In the genomic region with DNA sequence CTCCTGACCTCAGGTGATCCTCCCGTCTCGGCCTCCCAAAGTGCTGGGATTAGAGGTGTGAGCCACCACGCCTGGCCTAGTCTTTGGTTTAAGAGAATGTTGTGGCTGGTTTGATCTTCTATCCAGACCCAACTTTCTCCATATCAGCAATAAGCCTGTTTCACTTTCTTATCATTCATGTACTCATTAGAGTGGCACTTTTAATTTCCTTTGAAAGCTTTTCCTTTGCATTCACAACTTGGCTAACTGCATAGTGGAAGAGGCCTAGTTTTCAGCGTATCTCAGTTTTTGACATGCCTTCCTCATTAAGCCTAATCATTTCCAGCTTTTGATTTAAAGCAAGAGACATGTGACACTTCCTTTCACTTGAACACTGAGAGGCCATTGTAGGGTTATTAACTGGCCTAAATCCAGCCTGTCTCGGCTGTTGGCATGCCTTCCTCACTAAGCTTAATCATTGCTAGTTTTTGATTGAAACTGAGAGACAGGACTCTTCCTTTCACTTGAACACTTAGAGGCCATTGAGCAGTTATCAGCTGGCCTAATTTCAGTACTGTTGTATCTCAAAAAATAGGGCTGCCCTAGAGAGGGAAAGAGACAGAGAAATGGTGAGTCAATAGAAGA, we compare ENCODE assay signal across 1 cellular context.
TF ChIP-seq lines count a peak whose summit lies in the region.

No MANE protein-coding gene starts in this region.

TF ChIP-seq in endothelial cell of umbilical vein, 7 proteins besides CTCF, POLR2A, EP300 and RAD21:
- TF ChIP-seq POLR2AphosphoS5 (IDR thresholded peaks at IDR 0.05; ENCODE audit: insufficient read depth, low read depth, low read length) (no peak), MYC (IDR thresholded peaks at IDR 0.05; ENCODE audit: low read depth, low read length) (no peak), EZH2 (IDR thresholded peaks at IDR 0.05; ENCODE audit: borderline replicate concordance, low read depth, low read length, severe bottlenecking) (no peak), JUN (IDR thresholded peaks at IDR 0.05; ENCODE audit: borderline replicate concordance, insufficient read depth, insufficient read length, low read depth) (no peak), FOS (IDR thresholded peaks at IDR 0.05; ENCODE audit: borderline replicate concordance, insufficient read depth, low read length) (no peak), MAX (IDR thresholded peaks at IDR 0.05; ENCODE audit: insufficient read depth, insufficient read length) (no peak), GATA2 (IDR thresholded peaks at IDR 0.05; ENCODE audit: insufficient read depth, insufficient read length, low read depth, low read length) (no peak)
